ENCODE assay signal across 20 cellular contexts in genomic region chr7:42340462-42340861, GRCh38.
DNase-seq lines count a peak whose midpoint lies in the region; ATAC-seq, FAIRE-seq and TF ChIP-seq lines count a peak whose summit lies in the region.
"Had no signal": no experiment of that assay in that cellular context is flagged by ENCODE, and none has a peak within 500 bp of the region (broad histone marks: within the 10 kb centered on the region; RNA-seq: fewer than 3 reads in every experiment).

No MANE protein-coding gene starts in this region.

- no peak overlapping the region for H2AK5ac ChIP-seq in H1 (ENCODE audit: low read depth, low read length)

- no peak overlapping the region for H4K5ac ChIP-seq in H1 (ENCODE audit: insufficient read length, low read depth, low read length)

- no peaks in the 10 kb centered on the region for H3K79me1 ChIP-seq in H1 (ENCODE audit: low read depth, low read length)

- H4K91ac ChIP-seq in H1 (replicated peaks; ENCODE audit: insufficient read length, low read length): no peak overlapping the region

- no peaks in the 10 kb centered on the region for H3K9me3 Mint-ChIP-seq in nephron progenitor cell
- H3K9me3 Mint-ChIP-seq in activated CD4-positive, alpha-beta T cell treated with anti-CD3 and anti-CD28 coated beads, Interleukin-2, amount 10 ng/mL, durations not matched to agents 24 days and 14 days: no peaks in the 10 kb centered on the region

- H3K36me3 Mint-ChIP-seq in nephron progenitor cell (ENCODE audit: low read depth): no peaks in the 10 kb centered on the region
- no peaks in the 10 kb centered on the region for H3K36me3 Mint-ChIP-seq in activated CD4-positive, alpha-beta T cell treated with anti-CD3 and anti-CD28 coated beads, Interleukin-2, amount 10 ng/mL, durations not matched to agents 24 days and 14 days (ENCODE audit: low read depth)
- H3K36me3 Mint-ChIP-seq: CD8-positive, alpha-beta memory T cell had no signal

- H3K79me2 ChIP-seq in H1 (ENCODE audit: control insufficient read depth in 1 of 2, insufficient read depth in 2 of 2, low read length in 2 of 2): no peaks in the 10 kb centered on the region

- no peak overlapping the region for H3K4me3 ChIP-seq in H1 (ENCODE audit: extremely low read depth in 1 of 4, insufficient read depth in 2 of 4, low read depth in 3 of 4, low read length in 4 of 4)
- H3K4me3 ChIP-seq: A549; BLaER1 treated with 17β-estradiol and CSF1 and Interleukin-3, amounts not matched to agents 10 nM and 100 nM; GM23248; Peyer's patch had no signal

- no peak for TF ChIP-seq EP300 in H1 (IDR thresholded peaks at IDR 0.05; ENCODE audit: borderline replicate concordance in 1 of 2, low read depth in 2 of 2, low read length in 2 of 2)

- no peak for ATAC-seq in GM18520 (IDR thresholded peaks at IDR 0.05; ENCODE audit: unreplicated experiment)
- ATAC-seq: A549 had no signal

- no peak overlapping the region for H4K8ac ChIP-seq in H1 (ENCODE audit: extremely low read depth, insufficient read depth, low read length)

- 0 out of 2 replicates have a peak overlapping the region, but pooled peaks have one; percentile 25 for H3K18ac ChIP-seq in H1 (ENCODE audit: extremely low read depth, low read length)

- TF ChIP-seq POLR2A in H1 (IDR thresholded peaks at IDR 0.05; ENCODE audit: control extremely low read depth in 1 of 2, low read depth in 2 of 2, low read length in 2 of 2): peak in 1 of 2 experiments; percentile 43; a peak in 1 of 3 replicates

- intact Hi-C loops in activated CD4-positive, alpha-beta T cell treated with anti-CD3 and anti-CD28 coated beads, Interleukin-2, amount 10 ng/mL, durations not matched to agents 24 days and 14 days (cut with micrococcal nuclease): no loop called here

- DNase-seq in M059J (ENCODE audit: low read depth): peak; percentile 9
- no peak for DNase-seq in H1 (ENCODE audit: low read depth in 1 of 2, low spot score in 2 of 2)
- DNase-seq in nephron progenitor cell: no peak
- peak; percentile 33 for DNase-seq in urothelium cell line (ENCODE audit: low spot score)
- DNase-seq in hypothalamus (lab: John Stamatoyannopoulos, UW): no peak
- DNase-seq in activated CD4-positive, alpha-beta T cell treated with anti-CD3 and anti-CD28 coated beads, Interleukin-2, amount 10 ng/mL, durations not matched to agents 24 days and 14 days: no peak
- DNase-seq: CD8-positive, alpha-beta memory T cell; DMS79 treated with DMSO at 0.1 percent for 48 hours; GM23248; NCI-H1092; NCI-H2081 treated with DMSO at 0.1 percent for 48 hours; NCI-H2227 treated with DMSO at 0.1 percent for 48 hours; NCI-H524; Peyer's patch; SHP77 had no signal

- no peak overlapping the region for H3K14ac ChIP-seq in H1 (ENCODE audit: insufficient read length)

- CTCF ChIA-PET in H1 (lab: Charles Lee; ENCODE audit: partially characterized antibody): no interaction called here

- FAIRE-seq in H1 (lab: Jason Lieb, UNC) (no peak), urothelium cell line (lab: Jason Lieb, UNC) (no peak)
- FAIRE-seq: A549, G401.6 had no signal

- H3K4me1 ChIP-seq in H1 (replicated peaks in 1 of 4; ENCODE audit: control insufficient read depth in 3 of 4, insufficient read depth in 4 of 4, low read length in 3 of 4): peaks cover 0 to 4% (median under 1%) of the 10 kb centered on the region in 4 experiments; a peak in 5 of 7 replicates
- H3K4me1 ChIP-seq: A549, Peyer's patch had no signal

- peak overlapping the region; percentile 43; the same call in 1 of the 2 replicates for H2BK20ac ChIP-seq in H1 (ENCODE audit: low read length)

- H2BK15ac ChIP-seq in H1 (ENCODE audit: low read length): no peak overlapping the region

- TF ChIP-seq RAD21 in H1 (IDR thresholded peaks at IDR 0.05 in 1 of 2, conservative IDR thresholded peaks at IDR 0.05 in 1 of 2; ENCODE audit: low read depth in 2 of 2, low read length in 2 of 2): no peak

- H3K27ac ChIP-seq in H1 (ENCODE audit: low read depth, low read length): no peak overlapping the region
- H3K27ac ChIP-seq: A549; BLaER1 treated with 17β-estradiol and CSF1 and Interleukin-3, amounts not matched to agents 10 nM and 100 nM; GM23248; KMS-11; Peyer's patch had no signal

- H3K36me3 ChIP-seq in H1 (ENCODE audit: control insufficient read depth in 2 of 4, insufficient read depth in 4 of 4, low read length in 3 of 4): no peaks in the 10 kb centered on the region
- H3K36me3 ChIP-seq: BLaER1 treated with 17β-estradiol and CSF1 and Interleukin-3, amounts not matched to agents 10 nM and 100 nM; Peyer's patch had no signal

- peak overlapping the region; percentile 93 for H3K27ac Mint-ChIP-seq in nephron progenitor cell
- no peak overlapping the region for H3K27ac Mint-ChIP-seq in activated CD4-positive, alpha-beta T cell treated with anti-CD3 and anti-CD28 coated beads, Interleukin-2, amount 10 ng/mL, durations not matched to agents 24 days and 14 days
- H3K27ac Mint-ChIP-seq: CD8-positive, alpha-beta memory T cell had no signal

- POLR2A ChIA-PET in H1 (lab: Charles Lee; ENCODE audit: partially characterized antibody): no interaction called here

- no peak overlapping the region for H3K9ac ChIP-seq in H1 (replicated peaks in 1 of 4; ENCODE audit: extremely low read depth in 1 of 4, low read depth in 3 of 4, low read length in 3 of 4)
- H3K9ac ChIP-seq: BLaER1 treated with 17β-estradiol and CSF1 and Interleukin-3, amounts not matched to agents 10 nM and 100 nM; GM23248; KMS-11 had no signal

- H3K56ac ChIP-seq in H1 (replicated peaks; ENCODE audit: insufficient read length, low read depth, low read length): no peak overlapping the region

- no peaks in the 10 kb centered on the region for H3K9me3 ChIP-seq in H1 (ENCODE audit: insufficient read depth in 2 of 2, low read depth in 1 of 2, low read length in 1 of 2)
- H3K9me3 ChIP-seq: A549; BLaER1 treated with 17β-estradiol and CSF1 and Interleukin-3, amounts not matched to agents 10 nM and 100 nM; Peyer's patch had no signal

- H2AFZ ChIP-seq in H1 (ENCODE audit: low read length): no peak overlapping the region; the same call in 1 of the 2 replicates
- H2AFZ ChIP-seq: GM23248 had no signal

- H3K23me2 ChIP-seq in H1 (ENCODE audit: low read depth, low read length): no peaks in the 10 kb centered on the region

- no peaks in the 10 kb centered on the region for H4K20me1 ChIP-seq in H1 (replicated peaks in 1 of 2; ENCODE audit: control insufficient read depth in 1 of 2, insufficient read depth in 2 of 2, low read length in 2 of 2)
- H4K20me1 ChIP-seq: BLaER1 treated with 17β-estradiol and CSF1 and Interleukin-3, amounts not matched to agents 10 nM and 100 nM had no signal

- no peak overlapping the region for H3K4me3 Mint-ChIP-seq in nephron progenitor cell
- H3K4me3 Mint-ChIP-seq in activated CD4-positive, alpha-beta T cell treated with anti-CD3 and anti-CD28 coated beads, Interleukin-2, amount 10 ng/mL, durations not matched to agents 24 days and 14 days: no peak overlapping the region
- H3K4me3 Mint-ChIP-seq: CD8-positive, alpha-beta memory T cell had no signal

- H2BK5ac ChIP-seq in H1 (ENCODE audit: low read depth, low read length): no peak overlapping the region

- no peak overlapping the region for H3K4me2 ChIP-seq in H1 (ENCODE audit: insufficient read depth in 1 of 2, low read depth in 2 of 2, low read length in 2 of 2)
- H3K4me2 ChIP-seq: A549; BLaER1 treated with 17β-estradiol and CSF1 and Interleukin-3, amounts not matched to agents 10 nM and 100 nM; KMS-11 had no signal

- peaks cover 92% of the 10 kb centered on the region for H3K4me1 Mint-ChIP-seq in nephron progenitor cell
- no peaks in the 10 kb centered on the region for H3K4me1 Mint-ChIP-seq in activated CD4-positive, alpha-beta T cell treated with anti-CD3 and anti-CD28 coated beads, Interleukin-2, amount 10 ng/mL, durations not matched to agents 24 days and 14 days
- H3K4me1 Mint-ChIP-seq: CD8-positive, alpha-beta memory T cell had no signal

- H3K4ac ChIP-seq in H1 (replicated peaks; ENCODE audit: insufficient read length, low read depth, low read length): no peak overlapping the region

- no peaks in the 10 kb centered on the region for H3K27me3 ChIP-seq in H1 (replicated peaks in 1 of 4; ENCODE audit: control insufficient read depth in 3 of 4, extremely low read depth in 1 of 4, insufficient read depth in 3 of 4, low read length in 3 of 4)
- H3K27me3 ChIP-seq: BLaER1 treated with 17β-estradiol and CSF1 and Interleukin-3, amounts not matched to agents 10 nM and 100 nM; Peyer's patch had no signal

- WGBS in H1 (ENCODE audit: extremely low coverage in 1 of 2, insufficient coverage in 1 of 2, insufficient read length in 1 of 2, insufficient replicate concordance in 2 of 2, low coverage in 1 of 2, low lambda C conversion rate in 2 of 2, missing lambda C conversion rate in 1 of 2), 2 experiments: 87% methylated on average over 7 of the region's 7 CpGs; no CpG with 5 or more reads in 1 of the 2 experiments

- no peaks in the 10 kb centered on the region for H3K27me3 Mint-ChIP-seq in nephron progenitor cell (ENCODE audit: low read depth, poor library complexity)
- H3K27me3 Mint-ChIP-seq in activated CD4-positive, alpha-beta T cell treated with anti-CD3 and anti-CD28 coated beads, Interleukin-2, amount 10 ng/mL, durations not matched to agents 24 days and 14 days: no peaks in the 10 kb centered on the region

- TF ChIP-seq CTCF in H1 (IDR thresholded peaks at IDR 0.05; ENCODE audit: control extremely low read depth in 1 of 3, insufficient read depth in 1 of 3, low read depth in 1 of 3, low read length in 3 of 3) (no peak), nephron progenitor cell (IDR thresholded peaks at IDR 0.05) (no peak)

- H3K23ac ChIP-seq in H1 (ENCODE audit: insufficient read length): no peak overlapping the region

- H2BK12ac ChIP-seq in H1 (ENCODE audit: low read depth, low read length): no peak overlapping the region

- H2BK120ac ChIP-seq in H1 (replicated peaks; ENCODE audit: low read depth, low read length): no peak overlapping the region

TF ChIP-seq in H1, 55 proteins besides CTCF, POLR2A, EP300 and RAD21:
- TF ChIP-seq CHD2 (IDR thresholded peaks at IDR 0.05; ENCODE audit: low read length) (no peak), TAF1 (IDR thresholded peaks at IDR 0.05; ENCODE audit: low read depth, low read length) (no peak), TBP (IDR thresholded peaks at IDR 0.05; ENCODE audit: low read depth, low read length) (0 out of 2 replicates have a peak, but pooled peaks have one; percentile 31)

Comparison
In these comparisons a context has a peak if more than half of its experiments do, and no peak if none do; other contexts are left out.
1. DNase-seq: peak in M059J (single experiment) and urothelium cell line (single experiment); none in H1 (0 of 2), nephron progenitor cell (single experiment), hypothalamus (0 of 51) and activated CD4-positive, alpha-beta T cell treated with anti-CD3 and anti-CD28 coated beads, Interleukin-2, amount 10 ng/mL, durations not matched to agents 24 days and 14 days (single experiment).